ENCODE assay signal across 9 cellular contexts in the genomic region with DNA sequence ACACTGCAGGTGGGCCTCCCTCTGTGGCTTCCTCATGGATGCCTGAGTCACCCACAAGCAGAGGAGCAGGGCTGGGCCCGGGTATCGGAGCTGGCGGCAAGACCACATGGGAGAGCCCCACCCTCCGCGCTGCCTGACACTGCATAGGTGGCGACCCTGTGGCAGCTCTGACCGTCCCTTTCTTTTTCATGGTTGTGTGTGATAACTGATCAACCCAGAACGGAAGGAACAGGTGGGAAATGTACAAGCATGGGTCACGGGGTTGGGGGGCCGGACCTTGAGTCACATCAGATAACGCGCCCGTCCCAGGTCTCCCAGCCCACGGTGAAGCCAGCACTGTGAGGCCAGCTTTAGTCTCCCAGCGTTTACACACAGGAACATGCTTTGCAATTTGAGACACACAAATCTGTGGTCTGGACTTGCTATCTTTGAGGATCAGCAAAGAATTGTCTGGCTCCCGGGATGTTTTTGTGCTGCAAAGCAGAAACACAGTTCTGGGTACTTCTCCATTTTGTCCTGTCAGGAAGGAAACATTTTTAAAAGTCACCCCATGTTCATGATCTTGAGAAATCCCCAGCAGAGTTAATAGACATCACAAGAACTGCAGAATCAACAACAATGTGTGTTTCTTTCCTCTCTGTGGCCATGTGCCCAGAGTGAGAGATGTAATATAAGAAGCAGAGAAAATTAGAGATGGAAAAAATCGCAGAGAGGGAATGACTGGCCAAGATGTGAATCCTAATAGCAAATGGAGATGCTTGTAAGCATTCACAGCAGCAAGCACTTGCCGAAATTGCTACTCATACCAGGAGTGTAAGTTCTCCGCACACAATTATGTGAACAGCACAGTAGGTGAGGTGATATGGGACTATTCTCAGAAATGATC.
A peak's percentile ranks its signal among the peaks of the same experiment; 100 is the strongest.
DNase-seq lines count a peak whose midpoint lies in the region; ATAC-seq and TF ChIP-seq lines count a peak whose summit lies in the region.
"Had no signal": no experiment of that assay in that cellular context is flagged by ENCODE, and none has a peak within 500 bp of the region (broad histone marks: within the 10 kb centered on the region; RNA-seq: fewer than 3 reads in every experiment).

No MANE protein-coding gene starts in this region.

- peak overlapping the region in 1 of 4 donors; percentile 2 for H3K4me3 ChIP-seq in sigmoid colon

- CTCF ChIA-PET in activated CD8-positive, alpha-beta T cell treated with anti-CD3 and anti-CD28 coated beads for 36 hours (lab: Charles Lee): interaction anchor here (0.6 kb wide), 1 partner anchor 1261 kb away, joined by 3 read pairs; no protein-coding TSS in a partner anchor

- no peaks in the 10 kb centered on the region for H3K36me3 Mint-ChIP-seq in activated CD8-positive, alpha-beta T cell treated with anti-CD3 and anti-CD28 coated beads for 36 hours (ENCODE audit: low read depth)

- TF ChIP-seq EP300 in sigmoid colon (IDR thresholded peaks at IDR 0.05): no peak

- H3K9me3 ChIP-seq in sigmoid colon: no peaks in the 10 kb centered on the region

- H3K27me3 Mint-ChIP-seq in activated CD8-positive, alpha-beta T cell treated with anti-CD3 and anti-CD28 coated beads for 36 hours: peaks cover 6% of the 10 kb centered on the region

- H3K4me1 ChIP-seq in sigmoid colon: peaks cover 0 to 28% (median 10%) of the 10 kb centered on the region in 4 donors

- WGBS in sigmoid colon, 2 donors: 21 to 54% methylated on average over 19 of the region's 19 CpGs

- no peak overlapping the region for H3K27ac Mint-ChIP-seq in activated CD8-positive, alpha-beta T cell treated with anti-CD3 and anti-CD28 coated beads for 36 hours
- H3K27ac Mint-ChIP-seq: T-helper 1 cell treated with Interleukin-12 subunit alpha and Interleukin-12 subunit beta and Interleukin-4 antibody, amounts not matched to agents 30 μg/mL and 1 μg/mL, for 36 hours had no signal

- no peaks in the 10 kb centered on the region for H3K36me3 ChIP-seq in sigmoid colon

- intact Hi-C loops in activated CD8-positive, alpha-beta T cell treated with anti-CD3 and anti-CD28 coated beads for 36 hours (cut with micrococcal nuclease): no loop called here
- intact Hi-C loops in sigmoid colon (cut with DNase I): no loop called here

- TF ChIP-seq POLR2A in sigmoid colon (IDR thresholded peaks at IDR 0.05): no peak

- ATAC-seq in GM19324 (IDR thresholded peaks at IDR 0.05; ENCODE audit: low FRiP score, unreplicated experiment): peak; percentile 89
- peak; percentile 91 for ATAC-seq in HG03432 (IDR thresholded peaks at IDR 0.05; ENCODE audit: unreplicated experiment)
- ATAC-seq in activated CD8-positive, alpha-beta T cell treated with anti-CD3 and anti-CD28 coated beads for 36 hours: peak; percentile 83

- POLR2A ChIA-PET in activated CD8-positive, alpha-beta T cell treated with anti-CD3 and anti-CD28 coated beads for 36 hours (lab: Charles Lee): interaction anchor here (0.6 kb wide), 1 partner anchor 540 kb away, joined by 3 read pairs; a partner anchor contains a TSS

- peak overlapping the region; percentile 18 for H3K4me3 Mint-ChIP-seq in activated CD8-positive, alpha-beta T cell treated with anti-CD3 and anti-CD28 coated beads for 36 hours
- H3K4me3 Mint-ChIP-seq: T-helper 1 cell treated with Interleukin-12 subunit alpha and Interleukin-12 subunit beta and Interleukin-4 antibody, amounts not matched to agents 30 μg/mL and 1 μg/mL, for 36 hours had no signal

- H3K4me1 Mint-ChIP-seq in activated CD8-positive, alpha-beta T cell treated with anti-CD3 and anti-CD28 coated beads for 36 hours (ENCODE audit: low read depth): peaks cover 15% of the 10 kb centered on the region

- no peak for TF ChIP-seq CTCF in activated CD8-positive, alpha-beta T cell treated with anti-CD3 and anti-CD28 coated beads for 36 hours (IDR thresholded peaks at IDR 0.05)
- no peak for TF ChIP-seq CTCF in sigmoid colon (IDR thresholded peaks at IDR 0.05)

- no peaks in the 10 kb centered on the region for H3K9me3 Mint-ChIP-seq in activated CD8-positive, alpha-beta T cell treated with anti-CD3 and anti-CD28 coated beads for 36 hours
- H3K9me3 Mint-ChIP-seq: T-helper 1 cell treated with Interleukin-12 subunit alpha and Interleukin-12 subunit beta and Interleukin-4 antibody, amounts not matched to agents 30 μg/mL and 1 μg/mL, for 36 hours had no signal

- peak overlapping the region; percentile 52 to 69 (median 68) for H3K27ac ChIP-seq in sigmoid colon

- no peaks in the 10 kb centered on the region for H3K27me3 ChIP-seq in sigmoid colon

- DNase-seq in DMS 273 (lab: John Stamatoyannopoulos, UW; ENCODE audit: unreplicated experiment): peak; percentile 60
- DNase-seq in activated CD8-positive, alpha-beta T cell treated with anti-CD3 and anti-CD28 coated beads for 36 hours: peak; percentile 48
- DNase-seq in globus pallidus (ENCODE audit: low spot score): peak; percentile 62
- peak; percentile 62 for DNase-seq in sigmoid colon
- no peak for DNase-seq in kidney glomerular epithelial cell (lab: John Stamatoyannopoulos, UW)
- no peak for DNase-seq in stimulated activated naive CD4-positive, alpha-beta T cell (lab: John Stamatoyannopoulos, UW)

Comparison
In these comparisons a context has a peak if more than half of its experiments do, and no peak if none do; other contexts are left out.
1. DNase-seq: peak in DMS 273 (single experiment), activated CD8-positive, alpha-beta T cell treated with anti-CD3 and anti-CD28 coated beads for 36 hours (single experiment), globus pallidus (single experiment) and sigmoid colon (single experiment); none in kidney glomerular epithelial cell (single experiment) and stimulated activated naive CD4-positive, alpha-beta T cell (0 of 6).
2. Peak in every context shown above with its lines, with median percentiles within 50 percentile points of each other: ATAC-seq.